31 cellular contexts compared by ENCODE assay signal in the genomic region with DNA sequence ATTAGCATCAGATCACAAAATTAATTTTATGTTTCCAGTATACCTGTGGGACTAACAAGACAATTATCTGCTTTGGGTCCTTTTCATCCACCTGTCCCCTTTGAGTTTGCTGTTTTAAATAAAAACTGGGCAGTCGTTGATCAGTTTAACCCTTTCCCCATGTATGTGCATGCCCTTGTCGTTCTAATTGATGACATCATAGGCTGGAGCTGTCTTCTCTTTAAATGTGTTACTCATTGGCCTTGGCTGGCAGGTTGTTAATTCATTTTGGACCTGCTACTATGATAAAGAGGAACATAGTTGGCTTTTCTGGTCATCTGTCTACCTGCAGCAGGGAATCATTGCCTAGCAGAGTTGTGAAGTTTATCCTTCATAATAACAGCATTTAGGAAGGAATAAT.
"Had no signal": no experiment of that assay in that cellular context is flagged by ENCODE, and none has a peak within 500 bp of the region (broad histone marks: within the 10 kb centered on the region; RNA-seq: fewer than 3 reads in every experiment).

No MANE protein-coding gene starts in this region.

- H3K9me3 ChIP-seq: esophagus squamous epithelium, gastroesophageal sphincter had no signal

- ATAC-seq: activated CD4-positive, alpha-beta T cell treated with anti-CD3 and anti-CD28 coated beads for 36 hours; activated T-cell treated with anti-CD3 and anti-CD28 coated beads, Interleukin-2, amount 50 U/mL, for 72 hours; effector memory CD8-positive, alpha-beta T cell; gastroesophageal sphincter had no signal

- H3K27ac ChIP-seq: brain microvascular endothelial cell, epithelial cell of prostate, esophagus squamous epithelium, gastroesophageal sphincter had no signal

- H3K27me3 Mint-ChIP-seq: activated CD4-positive, alpha-beta memory T cell treated with anti-CD3 and anti-CD28 coated beads, Interleukin-2, amount 10 ng/mL, durations not matched to agents 7 days and 5 days; activated CD4-positive, alpha-beta T cell treated with anti-CD3 and anti-CD28 coated beads for 36 hours; activated CD4-positive, alpha-beta T cell treated with anti-CD3 and anti-CD28 coated beads, Interleukin-2, amount 10 ng/mL, durations not matched to agents 7 days and 5 days; activated naive CD8-positive, alpha-beta T cell; activated T-cell treated with anti-CD3 and anti-CD28 coated beads, Interleukin-2, amount 50 U/mL, for 24 hours; effector memory CD8-positive, alpha-beta T cell had no signal

- DNase-seq: activated CD4-positive, alpha-beta memory T cell treated with anti-CD3 and anti-CD28 coated beads, Interleukin-2, amount 10 ng/mL, durations not matched to agents 7 days and 5 days; activated CD4-positive, alpha-beta T cell treated with anti-CD3 and anti-CD28 coated beads for 36 hours; activated CD4-positive, alpha-beta T cell treated with anti-CD3 and anti-CD28 coated beads, Interleukin-2, amount 10 ng/mL, durations not matched to agents 7 days and 5 days; activated CD4-positive, alpha-beta T cell treated with anti-CD3 and anti-CD28 coated beads, Interleukin-2, amount 50 U/mL, for 4 hours; activated CD4-positive, CD25-positive, alpha-beta regulatory T cell; activated CD4-positive, CD25-positive, alpha-beta regulatory T cell treated with anti-CD3 and anti-CD28 coated beads, Interleukin-2, amount 50 U/mL, for 72 hours; activated CD8-positive, alpha-beta memory T cell treated with anti-CD3 and anti-CD28 coated beads, Interleukin-2, amount 50 U/mL, for 48 hours; activated effector memory CD4-positive, alpha-beta T cell treated with Interleukin-2 at 50 U/mL for 16 hours; activated gamma-delta T cell treated with Interleukin-2 at 50 U/mL for 16 hours; activated naive CD4-positive, alpha-beta T cell treated with anti-CD3 and anti-CD28 coated beads, Interleukin-2, amount 50 U/mL, for 16 hours; activated naive CD4-positive, alpha-beta T cell treated with Interleukin-2 at 50 U/mL for 16 hours; activated T-cell treated with anti-CD3 and anti-CD28 coated beads for 4 hours; activated T-cell treated with anti-CD3 and anti-CD28 coated beads, Interleukin-2, amount 50 U/mL, for 24 hours; activated T-cell treated with anti-CD3 and anti-CD28 coated beads, Interleukin-2, amount 50 U/mL, for 72 hours; amniotic stem cell; anterior cingulate cortex; brain microvascular endothelial cell; caudate nucleus; cortex of kidney; dermis blood vessel endothelial cell; effector CD4-positive, alpha-beta T cell; effector memory CD8-positive, alpha-beta T cell; esophagus squamous epithelium; foreskin melanocyte; head of caudate nucleus; T-helper 2 cell had no signal

- FAIRE-seq: astrocyte, colon had no signal

- H3K4me3 Mint-ChIP-seq: activated CD4-positive, alpha-beta memory T cell treated with anti-CD3 and anti-CD28 coated beads, Interleukin-2, amount 10 ng/mL, durations not matched to agents 7 days and 5 days; activated CD4-positive, alpha-beta T cell treated with anti-CD3 and anti-CD28 coated beads for 36 hours; activated CD4-positive, alpha-beta T cell treated with anti-CD3 and anti-CD28 coated beads, Interleukin-2, amount 10 ng/mL, durations not matched to agents 7 days and 5 days; activated naive CD8-positive, alpha-beta T cell; activated T-cell treated with anti-CD3 and anti-CD28 coated beads, Interleukin-2, amount 50 U/mL, for 24 hours; activated T-cell treated with anti-CD3 and anti-CD28 coated beads, Interleukin-2, amount 50 U/mL, for 72 hours; effector memory CD8-positive, alpha-beta T cell had no signal

- H3K4me3 ChIP-seq: esophagus squamous epithelium, gastroesophageal sphincter had no signal

- H3K27me3 ChIP-seq: brain microvascular endothelial cell, esophagus squamous epithelium, gastroesophageal sphincter had no signal

- H3K27ac Mint-ChIP-seq: activated CD4-positive, alpha-beta memory T cell treated with anti-CD3 and anti-CD28 coated beads, Interleukin-2, amount 10 ng/mL, durations not matched to agents 7 days and 5 days; activated CD4-positive, alpha-beta T cell treated with anti-CD3 and anti-CD28 coated beads for 36 hours; activated CD4-positive, alpha-beta T cell treated with anti-CD3 and anti-CD28 coated beads, Interleukin-2, amount 10 ng/mL, durations not matched to agents 7 days and 5 days; activated naive CD8-positive, alpha-beta T cell; activated T-cell treated with anti-CD3 and anti-CD28 coated beads, Interleukin-2, amount 50 U/mL, for 24 hours; activated T-cell treated with anti-CD3 and anti-CD28 coated beads, Interleukin-2, amount 50 U/mL, for 72 hours; effector memory CD8-positive, alpha-beta T cell had no signal

- H3K9me3 Mint-ChIP-seq: activated CD4-positive, alpha-beta memory T cell treated with anti-CD3 and anti-CD28 coated beads, Interleukin-2, amount 10 ng/mL, durations not matched to agents 7 days and 5 days; activated CD4-positive, alpha-beta T cell treated with anti-CD3 and anti-CD28 coated beads, Interleukin-2, amount 10 ng/mL, durations not matched to agents 7 days and 5 days; activated T-cell treated with anti-CD3 and anti-CD28 coated beads, Interleukin-2, amount 50 U/mL, for 24 hours; activated T-cell treated with anti-CD3 and anti-CD28 coated beads, Interleukin-2, amount 50 U/mL, for 72 hours; effector memory CD8-positive, alpha-beta T cell had no signal

- H3K4me1 ChIP-seq: esophagus squamous epithelium, gastroesophageal sphincter had no signal
